In the genomic region with DNA sequence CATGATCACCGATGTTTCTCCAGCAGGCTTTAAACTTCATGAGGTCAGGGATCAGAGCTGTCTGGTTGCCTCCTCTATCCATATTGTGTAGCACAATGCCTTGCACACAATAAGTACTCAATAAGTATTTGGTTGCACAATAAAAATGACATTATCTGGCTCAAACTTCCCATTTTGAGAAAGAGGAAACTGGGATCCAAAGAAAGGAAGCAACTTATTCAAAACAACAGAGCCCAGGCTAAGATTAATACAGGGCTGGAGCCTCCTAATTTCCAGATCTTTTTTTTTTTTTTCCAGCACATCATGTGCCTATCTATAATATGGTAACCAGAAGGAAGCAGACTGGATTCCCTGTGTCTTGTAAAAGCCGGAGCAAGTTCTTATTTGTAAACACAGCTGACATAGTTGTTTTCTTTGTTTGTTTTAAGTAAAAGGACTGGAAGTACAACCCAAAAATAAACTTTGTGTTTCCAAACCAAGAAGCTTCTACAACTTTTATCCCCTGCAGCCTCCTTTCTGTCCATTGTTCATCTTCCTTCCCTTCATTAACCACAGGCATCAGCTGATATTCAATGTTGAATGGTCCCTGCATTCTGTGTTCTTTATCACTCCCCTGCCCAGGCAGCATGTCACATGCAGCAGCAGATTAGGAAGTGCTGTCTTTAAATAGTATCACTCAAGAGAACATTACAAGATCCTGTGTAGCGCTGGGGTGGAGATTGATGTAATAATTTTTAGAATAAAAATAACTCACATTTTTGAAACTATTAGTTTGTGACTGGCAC, we compare ENCODE assay signal across 1 cellular context.
TF ChIP-seq lines count a peak whose summit lies in the region.

No MANE protein-coding gene starts in this region.

TF ChIP-seq in HepG2, 621 proteins besides CTCF, POLR2A, EP300 and RAD21 (continued from another document):
- TF ChIP-seq, protein P1, sequence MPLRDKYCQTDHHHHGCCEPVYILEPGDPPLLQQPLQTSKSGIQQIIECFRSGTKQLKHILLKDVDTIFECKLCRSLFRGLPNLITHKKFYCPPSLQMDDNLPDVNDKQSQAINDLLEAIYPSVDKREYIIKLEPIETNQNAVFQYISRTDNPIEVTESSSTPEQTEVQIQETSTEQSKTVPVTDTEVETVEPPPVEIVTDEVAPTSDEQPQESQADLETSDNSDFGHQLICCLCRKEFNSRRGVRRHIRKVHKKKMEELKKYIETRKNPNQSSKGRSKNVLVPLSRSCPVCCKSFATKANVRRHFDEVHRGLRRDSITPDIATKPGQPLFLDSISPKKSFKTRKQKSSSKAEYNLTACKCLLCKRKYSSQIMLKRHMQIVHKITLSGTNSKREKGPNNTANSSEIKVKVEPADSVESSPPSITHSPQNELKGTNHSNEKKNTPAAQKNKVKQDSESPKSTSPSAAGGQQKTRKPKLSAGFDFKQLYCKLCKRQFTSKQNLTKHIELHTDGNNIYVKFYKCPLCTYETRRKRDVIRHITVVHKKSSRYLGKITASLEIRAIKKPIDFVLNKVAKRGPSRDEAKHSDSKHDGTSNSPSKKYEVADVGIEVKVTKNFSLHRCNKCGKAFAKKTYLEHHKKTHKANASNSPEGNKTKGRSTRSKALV (CRISPR knock-in tag; IDR thresholded peaks at IDR 0.05) = no peak
- TF ChIP-seq PHF8 (CRISPR knock-in tag; IDR thresholded peaks at IDR 0.05) (no peak), NFYC (CRISPR knock-in tag; IDR thresholded peaks at IDR 0.05) (no peak), NFE2 (CRISPR knock-in tag; IDR thresholded peaks at IDR 0.05) (no peak), KDM6A (CRISPR knock-in tag; IDR thresholded peaks at IDR 0.05; ENCODE audit: low read depth) (no peak), FOXM1 (CRISPR knock-in tag; IDR thresholded peaks at IDR 0.05) (no peak)
- TF ChIP-seq, protein P2, sequence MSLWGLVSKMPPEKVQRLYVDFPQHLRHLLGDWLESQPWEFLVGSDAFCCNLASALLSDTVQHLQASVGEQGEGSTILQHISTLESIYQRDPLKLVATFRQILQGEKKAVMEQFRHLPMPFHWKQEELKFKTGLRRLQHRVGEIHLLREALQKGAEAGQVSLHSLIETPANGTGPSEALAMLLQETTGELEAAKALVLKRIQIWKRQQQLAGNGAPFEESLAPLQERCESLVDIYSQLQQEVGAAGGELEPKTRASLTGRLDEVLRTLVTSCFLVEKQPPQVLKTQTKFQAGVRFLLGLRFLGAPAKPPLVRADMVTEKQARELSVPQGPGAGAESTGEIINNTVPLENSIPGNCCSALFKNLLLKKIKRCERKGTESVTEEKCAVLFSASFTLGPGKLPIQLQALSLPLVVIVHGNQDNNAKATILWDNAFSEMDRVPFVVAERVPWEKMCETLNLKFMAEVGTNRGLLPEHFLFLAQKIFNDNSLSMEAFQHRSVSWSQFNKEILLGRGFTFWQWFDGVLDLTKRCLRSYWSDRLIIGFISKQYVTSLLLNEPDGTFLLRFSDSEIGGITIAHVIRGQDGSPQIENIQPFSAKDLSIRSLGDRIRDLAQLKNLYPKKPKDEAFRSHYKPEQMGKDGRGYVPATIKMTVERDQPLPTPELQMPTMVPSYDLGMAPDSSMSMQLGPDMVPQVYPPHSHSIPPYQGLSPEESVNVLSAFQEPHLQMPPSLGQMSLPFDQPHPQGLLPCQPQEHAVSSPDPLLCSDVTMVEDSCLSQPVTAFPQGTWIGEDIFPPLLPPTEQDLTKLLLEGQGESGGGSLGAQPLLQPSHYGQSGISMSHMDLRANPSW (CRISPR knock-in tag; IDR thresholded peaks at IDR 0.05; ENCODE audit: borderline replicate concordance) = no peak
TF ChIP-seq in HepG2: peak in this region for 0.
